In the genomic region with DNA sequence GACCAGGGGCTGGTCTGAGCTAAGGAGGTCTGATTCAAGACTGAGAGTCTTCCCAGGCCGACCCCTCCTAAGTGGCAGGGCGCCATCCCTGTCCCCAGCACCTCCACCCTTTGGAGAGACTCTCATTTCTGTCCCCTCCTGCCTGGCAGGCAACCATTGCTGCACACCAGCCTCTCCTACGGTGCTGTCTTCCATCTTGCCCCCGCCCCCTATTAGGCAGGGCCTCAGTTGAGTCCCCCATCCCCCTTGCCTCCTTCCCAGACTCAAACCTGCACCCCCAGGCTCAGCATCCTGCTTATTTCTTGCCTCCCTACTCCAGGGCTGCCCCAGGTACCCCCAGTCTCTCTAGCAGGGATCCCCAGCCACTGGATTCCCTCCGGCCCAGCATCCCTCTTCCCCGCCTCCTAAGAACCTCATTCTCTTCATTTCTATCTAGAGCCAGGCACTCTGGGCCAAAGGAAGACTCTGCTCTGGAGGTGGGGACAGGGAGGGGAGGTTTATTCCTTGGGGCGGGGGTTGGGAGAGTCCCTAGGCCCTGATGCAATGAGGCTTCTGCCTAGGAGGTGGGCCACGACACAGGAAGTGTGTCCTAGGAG, we compare ENCODE assay signal across 8 cellular contexts. TPM values are rescaled to one million over a fixed set of nuclear protein-coding genes. Genes with fewer than 3 reads are reported as not detected.
DNase-seq lines count a peak whose midpoint lies in the region; ATAC-seq and TF ChIP-seq lines count a peak whose summit lies in the region.

No MANE protein-coding gene starts in this region.

- peaks cover 9% of the 10 kb centered on the region for H3K36me3 Mint-ChIP-seq in brain

- no peak overlapping the region for H3K4me3 ChIP-seq in A673 (ENCODE audit: low read depth, low read length, poor library complexity, severe bottlenecking)
- peak overlapping the region; percentile 76; the same call in 1 of the 2 replicates for H3K4me3 ChIP-seq in HFF-Myc (replicated peaks; ENCODE audit: low read depth, low read length)
- no peak overlapping the region for H3K4me3 ChIP-seq in mucosa of stomach (ENCODE audit: low read length)

- peak overlapping the region; percentile 37 for H3K27ac ChIP-seq in A673 (ENCODE audit: low read depth, low read length, poor library complexity, severe bottlenecking)

- peaks cover 23% of the 10 kb centered on the region for H3K4me1 ChIP-seq in A673 (ENCODE audit: insufficient read depth, low read length, poor library complexity, severe bottlenecking)
- peaks cover 48% of the 10 kb centered on the region for H3K4me1 ChIP-seq in mucosa of stomach (ENCODE audit: control insufficient read depth, insufficient read depth, low read length)

- H3K9me3 ChIP-seq in A673 (ENCODE audit: low read depth, low read length, poor library complexity, severe bottlenecking) (no peaks in the 10 kb centered on the region), mucosa of stomach (ENCODE audit: control insufficient read depth, low read length) (no peaks in the 10 kb centered on the region)

- peaks cover 0 to 9% (median 4%) of the 10 kb centered on the region in 5 experiments for H3K9me3 Mint-ChIP-seq in brain

- peaks cover 8% of the 10 kb centered on the region for H3K27me3 Mint-ChIP-seq in brain

- intact Hi-C loops in A673 (cut with micrococcal nuclease; ENCODE audit: unreplicated experiment): no loop called here

- H3K4me3 Mint-ChIP-seq in brain: peak overlapping the region; percentile 71 to 86 (median 81)

- POLR2A ChIA-PET in A673 (lab: Charles Lee; ENCODE audit: low non-redundant PET): no interaction called here

- CTCF ChIA-PET in A673 (lab: Charles Lee): no interaction called here

- TF ChIP-seq CTCF in A673 (conservative IDR thresholded peaks at IDR 0.05; ENCODE audit: low read depth, low read length) (no peak), HFF-Myc (IDR thresholded peaks at IDR 0.05; ENCODE audit: low read depth, low read length, missing control alignments) (no peak), brain (conservative IDR thresholded peaks at IDR 0.05) (no peak)

- H3K9ac ChIP-seq in mucosa of stomach (ENCODE audit: low read length): peak overlapping the region; percentile 37

- DNase-seq in A673 (ENCODE audit: low spot score) (peak; percentile 38), HFF-Myc (ENCODE audit: extremely low read depth, low read depth) (no peak), HT-29 (ENCODE audit: low spot score) (no peak), NCI-H748 (lab: John Stamatoyannopoulos, UW; ENCODE audit: unreplicated experiment) (no peak), SIG-M5 (lab: John Stamatoyannopoulos, UW) (no peak)

- no peak for ATAC-seq in GM18519 (IDR thresholded peaks at IDR 0.05; ENCODE audit: low FRiP score, unreplicated experiment)

- H3K36me3 ChIP-seq in A673 (ENCODE audit: insufficient read depth, low read length, poor library complexity, severe bottlenecking) (no peaks in the 10 kb centered on the region), mucosa of stomach (ENCODE audit: control insufficient read depth, insufficient read depth, low read length) (no peaks in the 10 kb centered on the region)

- no peaks in the 10 kb centered on the region for H3K27me3 ChIP-seq in A673 (replicated peaks; ENCODE audit: insufficient read depth, low read depth, low read length, poor library complexity)
- peaks cover 8% of the 10 kb centered on the region for H3K27me3 ChIP-seq in mucosa of stomach (ENCODE audit: control insufficient read depth, insufficient read depth, low read length)

- no TSS peak for BruUV-seq in A673 (replicated peaks; lab: Mats Ljungman, UMichigan)

- peaks cover 33% of the 10 kb centered on the region for H3K4me1 Mint-ChIP-seq in brain

- H3K27ac Mint-ChIP-seq in brain: peak overlapping the region; percentile 97 to 100 (median 98)

RNA-seq across cellular contexts. Expression of gene RCOR2, which starts 1.7 kb away (rescaled TPM):
- 3.9 and 7.6 TPM in 2 replicates for total RNA-seq in A673 (2021)
- 23.5 TPM for polyA plus RNA-seq in brain (ENCODE audit: insufficient read depth, low read depth, low replicate concordance)
- 0.37 and 2.0 TPM in 2 replicates for total RNA-seq in HT-29 (2014; rRNA removed; shearing (Covaris generic))

RNA-seq across cellular contexts. Expression of gene NAA40, which starts 20.1 kb away (rescaled TPM):
- total RNA-seq in A673 (2021): 44.8 and 51.2 TPM in 2 replicates
- polyA plus RNA-seq in brain (ENCODE audit: insufficient read depth, low read depth, low replicate concordance): 15.8 TPM
- total RNA-seq in HT-29 (2014; rRNA removed; shearing (Covaris generic)): 14.9 and 20.0 TPM in 2 replicates

RNA-seq across cellular contexts. Expression of gene COX8A, which starts 55.7 kb away (rescaled TPM):
- total RNA-seq in A673 (2021): 615 and 652 TPM in 2 replicates
- polyA plus RNA-seq in brain (ENCODE audit: insufficient read depth, low read depth, low replicate concordance): 1,055 TPM
- total RNA-seq in HT-29 (2014; rRNA removed; shearing (Covaris generic)): 1,404 and 1,625 TPM in 2 replicates
